Comparison of ENCODE assay signal across 1 cellular context in genomic region chr9:37906312-37907239, GRCh38.
A peak's percentile ranks its signal among the peaks of the same experiment; 100 is the strongest.
TF ChIP-seq lines count a peak whose summit lies in the region.

No MANE protein-coding gene starts in this region.

TF ChIP-seq in K562, 482 proteins besides CTCF, POLR2A, EP300 and RAD21:
- TF ChIP-seq PKNOX1 (IDR thresholded peaks at IDR 0.05) (peak; percentile 20; the same call in 1 of the 2 replicates), ZFP36 (IDR thresholded peaks at IDR 0.05; ENCODE audit: low read depth, low read length, partially characterized antibody) (no peak), NFYB (IDR thresholded peaks at IDR 0.05; ENCODE audit: extremely low read depth, insufficient read length) (peak; percentile 8), WHSC1 (IDR thresholded peaks at IDR 0.05; ENCODE audit: low read length) (no peak), CEBPB (tag; IDR thresholded peaks at IDR 0.05) (peak; percentile 59)
TF ChIP-seq in K562: peak in this region for 3.
